Comparison of ENCODE assay signal across 19 cellular contexts in the genomic region with DNA sequence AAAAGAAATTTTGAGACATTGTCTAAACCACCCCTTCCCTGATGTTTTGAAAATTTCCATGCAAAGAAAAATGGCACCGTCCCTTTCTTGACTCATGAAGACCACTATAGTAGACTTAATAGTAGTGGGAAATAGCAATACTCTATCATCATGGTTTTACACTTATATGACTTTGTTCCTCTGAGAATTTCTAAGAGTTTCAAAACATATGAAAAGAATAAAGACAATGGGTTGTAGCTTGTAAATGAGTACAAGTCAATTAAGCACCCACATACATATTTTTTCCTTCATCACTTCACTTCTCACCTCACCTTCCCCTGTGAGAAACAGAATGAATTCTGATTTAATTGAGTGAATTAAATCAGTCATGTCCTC.
DNase-seq lines count a peak whose midpoint lies in the region; ATAC-seq, FAIRE-seq and TF ChIP-seq lines count a peak whose summit lies in the region.
"Had no signal": no experiment of that assay in that cellular context is flagged by ENCODE, and none has a peak within 500 bp of the region (broad histone marks: within the 10 kb centered on the region; RNA-seq: fewer than 3 reads in every experiment).

No MANE protein-coding gene starts in this region.

- ATAC-seq in activated CD4-positive, alpha-beta T cell treated with anti-CD3 and anti-CD28 coated beads for 36 hours = peak; percentile 48
- ATAC-seq in HG03565 (IDR thresholded peaks at IDR 0.05; ENCODE audit: unreplicated experiment) = peak; percentile 8
- no peak for ATAC-seq in pancreas
- ATAC-seq: naive thymus-derived CD8-positive, alpha-beta T cell had no signal

- H3K4me1 Mint-ChIP-seq in activated CD4-positive, alpha-beta T cell treated with anti-CD3 and anti-CD28 coated beads for 36 hours = peaks cover 11% of the 10 kb centered on the region
- H3K4me1 Mint-ChIP-seq in osteocyte (ENCODE audit: unreplicated experiment) = peaks cover 50% of the 10 kb centered on the region
- H3K4me1 Mint-ChIP-seq: CD14-positive monocyte; immature natural killer cell; naive thymus-derived CD8-positive, alpha-beta T cell had no signal

- H3K36me3 ChIP-seq in GM23248 (ENCODE audit: low read depth) (no peaks in the 10 kb centered on the region), thyroid gland (no peaks in the 10 kb centered on the region), pancreas (no peaks in the 10 kb centered on the region)
- H3K36me3 ChIP-seq: breast epithelium, esophagus muscularis mucosa had no signal

- 0 out of 2 replicates have a peak overlapping the region, but pooled peaks have one; percentile 31 for H3K4me3 ChIP-seq in GM23248
- no peak overlapping the region for H3K4me3 ChIP-seq in thyroid gland (replicated peaks in 1 of 3)
- H3K4me3 ChIP-seq in pancreas = no peak overlapping the region
- H3K4me3 ChIP-seq: breast epithelium, esophagus muscularis mucosa had no signal

- TF ChIP-seq POLR2A in thyroid gland (IDR thresholded peaks at IDR 0.05) = no peak

- no peaks in the 10 kb centered on the region for H4K20me1 ChIP-seq in GM23248 (ENCODE audit: insufficient read depth)

- H3K27me3 ChIP-seq in GM23248 (replicated peaks; ENCODE audit: insufficient read depth) (peaks cover 48% of the 10 kb centered on the region), thyroid gland (no peaks in the 10 kb centered on the region), pancreas (no peaks in the 10 kb centered on the region)
- H3K27me3 ChIP-seq: breast epithelium, esophagus muscularis mucosa had no signal

- H3K9me3 ChIP-seq in GM23248 (ENCODE audit: low read depth) = no peaks in the 10 kb centered on the region
- H3K9me3 ChIP-seq in thyroid gland = no peaks in the 10 kb centered on the region
- no peaks in the 10 kb centered on the region for H3K9me3 ChIP-seq in pancreas
- H3K9me3 ChIP-seq: breast epithelium, esophagus muscularis mucosa had no signal

- CTCF ChIA-PET in activated CD4-positive, alpha-beta T cell treated with anti-CD3 and anti-CD28 coated beads for 36 hours (lab: Charles Lee) = interaction anchor here (1.8 kb wide), 1 partner anchor 9 kb away, joined by 5 read pairs; no protein-coding TSS in a partner anchor

- no peak overlapping the region for H3K9ac ChIP-seq in GM23248

- intact Hi-C loops in activated CD4-positive, alpha-beta T cell treated with anti-CD3 and anti-CD28 coated beads for 36 hours (cut with DNase I, micrococcal nuclease) = loop anchor here (1.0 to 10.0 kb wide), 5 partner anchors 136 to 975 kb away; a partner anchor contains a TSS
- intact Hi-C loops in thyroid gland (cut with DNase I) = no loop called here
- intact Hi-C loops in pancreas (cut with DNase I) = no loop called here

- H3F3A ChIP-seq in GM23248 (ENCODE audit: insufficient read depth) = peaks cover 28% of the 10 kb centered on the region

- peaks cover 29% of the 10 kb centered on the region for H3K4me1 ChIP-seq in GM23248 (ENCODE audit: insufficient read depth)
- no peaks in the 10 kb centered on the region for H3K4me1 ChIP-seq in thyroid gland
- no peaks in the 10 kb centered on the region for H3K4me1 ChIP-seq in pancreas
- H3K4me1 ChIP-seq: breast epithelium had no signal

- POLR2A ChIA-PET in activated CD4-positive, alpha-beta T cell treated with anti-CD3 and anti-CD28 coated beads for 36 hours (lab: Charles Lee) = no interaction called here

- peaks cover 11% of the 10 kb centered on the region for H3K36me3 Mint-ChIP-seq in activated CD4-positive, alpha-beta T cell treated with anti-CD3 and anti-CD28 coated beads for 36 hours (ENCODE audit: low read depth)
- H3K36me3 Mint-ChIP-seq in osteocyte (ENCODE audit: unreplicated experiment) = peaks cover 5% of the 10 kb centered on the region
- H3K36me3 Mint-ChIP-seq: CD14-positive monocyte, immature natural killer cell had no signal

- in situ Hi-C loops in GM23248 (cut with MboI) = no loop called here

- H3K27ac Mint-ChIP-seq in activated CD4-positive, alpha-beta T cell treated with anti-CD3 and anti-CD28 coated beads for 36 hours = no peak overlapping the region
- peak overlapping the region; percentile 52 for H3K27ac Mint-ChIP-seq in osteocyte (ENCODE audit: unreplicated experiment)
- H3K27ac Mint-ChIP-seq: CD14-positive monocyte; immature natural killer cell; naive thymus-derived CD8-positive, alpha-beta T cell; stimulated activated naive B cell treated with anti-CD40 and anti-IgM and Interleukin-4, amounts not matched to agents 10 μg/mL and 1 μg/mL and 100 μg/mL, for 72 hours; type B pancreatic cell had no signal

- TF ChIP-seq CTCF in osteocyte (IDR thresholded peaks at IDR 0.05) (no peak), thyroid gland (IDR thresholded peaks at IDR 0.05) (no peak), pancreas (IDR thresholded peaks at IDR 0.05) (no peak)

- no peaks in the 10 kb centered on the region for H3K79me2 ChIP-seq in GM23248 (ENCODE audit: insufficient read depth)

- no peaks in the 10 kb centered on the region for H3K9me2 ChIP-seq in GM23248 (ENCODE audit: insufficient read depth)

- 0% methylated on average over 1 of the region's 1 CpG for WGBS in GM23248 (ENCODE audit: low coverage in 1 of 2, low lambda C conversion rate in 2 of 2, missing lambda C conversion rate in 2 of 2), 2 experiments
- 91 to 92% methylated on average over 1 of the region's 1 CpG for WGBS in thyroid gland, 2 donors
- WGBS in pancreas, 2 donors = 94 to 99% methylated on average over 1 of the region's 1 CpG

- H3K9me3 Mint-ChIP-seq in activated CD4-positive, alpha-beta T cell treated with anti-CD3 and anti-CD28 coated beads for 36 hours (ENCODE audit: low read depth) = peaks cover 23% of the 10 kb centered on the region
- peaks cover 5% of the 10 kb centered on the region for H3K9me3 Mint-ChIP-seq in osteocyte (ENCODE audit: unreplicated experiment)

- DNase-seq in activated CD4-positive, alpha-beta T cell treated with anti-CD3 and anti-CD28 coated beads for 36 hours = no peak
- no peak for DNase-seq in activated CD4-positive, alpha-beta T cell treated with anti-CD3 and anti-CD28 coated beads for 1 hour
- DNase-seq in GM23248 (no peak), osteocyte (ENCODE audit: extremely low spot score, unreplicated experiment) (no peak), thyroid gland (no peak), pancreas (no peak)
- DNase-seq in stimulated activated naive CD4-positive, alpha-beta T cell treated with Interleukin-2 at 50 U/mL for 16 hours (lab: John Stamatoyannopoulos, UW) = no peak
- DNase-seq: 8988T; immature natural killer cell; naive thymus-derived CD8-positive, alpha-beta T cell; NCI-H1436 treated with DMSO at 0.1 percent for 48 hours; NCI-H345; SHP77 treated with DMSO at 0.1 percent for 48 hours; stimulated activated naive B cell treated with anti-CD40 and anti-IgM and Interleukin-4, amounts not matched to agents 10 μg/mL and 1 μg/mL and 100 μg/mL, for 72 hours had no signal

- FAIRE-seq in pancreas (lab: Jason Lieb, UNC) = no peak

- no peak overlapping the region for H2AFZ ChIP-seq in GM23248

- no peak overlapping the region for H3K4me3 Mint-ChIP-seq in activated CD4-positive, alpha-beta T cell treated with anti-CD3 and anti-CD28 coated beads for 36 hours
- no peak overlapping the region for H3K4me3 Mint-ChIP-seq in osteocyte (ENCODE audit: unreplicated experiment)
- H3K4me3 Mint-ChIP-seq: CD14-positive monocyte; immature natural killer cell; naive thymus-derived CD8-positive, alpha-beta T cell; stimulated activated naive B cell treated with anti-CD40 and anti-IgM and Interleukin-4, amounts not matched to agents 10 μg/mL and 1 μg/mL and 100 μg/mL, for 72 hours; type B pancreatic cell had no signal

- peaks cover 17% of the 10 kb centered on the region for H3K27me3 Mint-ChIP-seq in activated CD4-positive, alpha-beta T cell treated with anti-CD3 and anti-CD28 coated beads for 36 hours
- H3K27me3 Mint-ChIP-seq in osteocyte (ENCODE audit: unreplicated experiment) = no peaks in the 10 kb centered on the region
- H3K27me3 Mint-ChIP-seq: naive thymus-derived CD8-positive, alpha-beta T cell; stimulated activated naive B cell treated with anti-CD40 and anti-IgM and Interleukin-4, amounts not matched to agents 10 μg/mL and 1 μg/mL and 100 μg/mL, for 72 hours; type B pancreatic cell had no signal

- H3K27ac ChIP-seq in GM23248 (no peak overlapping the region), thyroid gland (no peak overlapping the region), pancreas (no peak overlapping the region)
- H3K27ac ChIP-seq: breast epithelium, esophagus muscularis mucosa had no signal

- peak overlapping the region; percentile 79 for H3K4me2 ChIP-seq in GM23248 (ENCODE audit: unreplicated experiment)

Comparison
In these comparisons a context has a peak if more than half of its experiments do, and no peak if none do; other contexts are left out.
1. ATAC-seq: peak in activated CD4-positive, alpha-beta T cell treated with anti-CD3 and anti-CD28 coated beads for 36 hours (single experiment) and HG03565 (single experiment); none in pancreas (0 of 4).
2. intact Hi-C loops: an anchor here in activated CD4-positive, alpha-beta T cell treated with anti-CD3 and anti-CD28 coated beads for 36 hours (1.0 to 10.0 kb wide); none called in thyroid gland and pancreas.